ENCODE assay signal across 28 cellular contexts in genomic region chr11:1925373-1926155, GRCh38. TPM values are rescaled to one million over a fixed set of nuclear protein-coding genes. Genes with fewer than 3 reads are reported as not detected.
A peak's percentile ranks its signal among the peaks of the same experiment; 100 is the strongest.
DNase-seq lines count a peak whose midpoint lies in the region; ATAC-seq, FAIRE-seq and TF ChIP-seq lines count a peak whose summit lies in the region.
"Had no signal": no experiment of that assay in that cellular context is flagged by ENCODE, and none has a peak within 500 bp of the region (broad histone marks: within the 10 kb centered on the region; RNA-seq: fewer than 3 reads in every experiment).

No MANE protein-coding gene starts in this region.

- H3K9ac ChIP-seq in HepG2 (ENCODE audit: insufficient read depth, low read depth, low read length), result no peak overlapping the region

- intact Hi-C loops in Right ventricle myocardium inferior (cut with DNase I) (no loop called here), cardiac septum (cut with DNase I) (no loop called here), HepG2 (cut with micrococcal nuclease; ENCODE audit: unreplicated experiment) (no loop called here), gastrocnemius medialis (cut with DNase I; ENCODE audit: low total_unique reads) (no loop called here)
- intact Hi-C loops in activated CD4-positive, alpha-beta memory T cell treated with anti-CD3 and anti-CD28 coated beads for 36 hours (cut with micrococcal nuclease), result no loop called here

- POLR2A ChIA-PET in RWPE1 (lab: Yijun Ruan, JAX; ENCODE audit: low non-redundant PET), result no interaction called here
- POLR2A ChIA-PET in HepG2 (lab: Yijun Ruan, JAX), result no interaction called here
- POLR2A ChIA-PET in activated CD4-positive, alpha-beta memory T cell treated with anti-CD3 and anti-CD28 coated beads for 36 hours (lab: Charles Lee), result no interaction called here

- 47% methylated on average over 6 of the region's 23 CpGs for WGBS in HepG2 (ENCODE audit: low lambda C conversion rate)

- DNase-seq in Right ventricle myocardium inferior (ENCODE audit: missing footprints) (peak; percentile 40), cardiac septum (ENCODE audit: low spot score) (no peak), RWPE1 (ENCODE audit: low spot score) (no peak), HepG2 (ENCODE audit: low spot score) (no peak), gastrocnemius medialis (peak in 1 of 2 donors; percentile 21)
- no peak for DNase-seq in activated CD4-positive, alpha-beta memory T cell treated with anti-CD3 and anti-CD28 coated beads for 36 hours
- DNase-seq: BE2C; Calu3; CD4-positive, alpha-beta T cell; EL; H9; Karpas-422; NCI-H1417 treated with DMSO at 0.1 percent for 48 hours; NCI-H187 treated with DMSO at 0.1 percent for 48 hours; NCI-H2227 treated with DMSO at 0.1 percent for 48 hours; NCI-H510A treated with DMSO at 0.1 percent for 48 hours; NCI-H774; SIG-M5 had no signal

- H3K4me1 ChIP-seq in HepG2 (ENCODE audit: insufficient read depth, low read length) (no peaks in the 10 kb centered on the region), gastrocnemius medialis (peaks cover 23 to 48% of the 10 kb centered on the region in 2 donors)
- H3K4me1 ChIP-seq: BE2C had no signal

- H3K27me3 ChIP-seq in HepG2 (ENCODE audit: control insufficient read depth in 1 of 2, insufficient read depth in 2 of 2, low read length in 2 of 2) (peaks cover 31 to 86% of the 10 kb centered on the region in 2 experiments), gastrocnemius medialis (no peaks in the 10 kb centered on the region)
- H3K27me3 ChIP-seq: BE2C had no signal

- TF ChIP-seq CTCF in RWPE1 (conservative IDR thresholded peaks at IDR 0.05; ENCODE audit: low read depth), result no peak
- TF ChIP-seq CTCF in HepG2 (CRISPR knock-in tag; IDR thresholded peaks at IDR 0.05), result no peak
- TF ChIP-seq CTCF in gastrocnemius medialis (IDR thresholded peaks at IDR 0.05 in 4 of 5, conservative IDR thresholded peaks at IDR 0.05 in 1 of 5), result no peak

- no peak overlapping the region for H3K4me2 ChIP-seq in HepG2 (ENCODE audit: low read depth, low read length)

- no peaks in the 10 kb centered on the region for H3K79me2 ChIP-seq in HepG2 (ENCODE audit: insufficient read depth, low read length)

- H3K9me3 ChIP-seq in HepG2 (ENCODE audit: low read length), result no peaks in the 10 kb centered on the region
- no peaks in the 10 kb centered on the region for H3K9me3 ChIP-seq in gastrocnemius medialis
- H3K9me3 ChIP-seq: BE2C had no signal

- TF ChIP-seq POLR2A in HepG2 (IDR thresholded peaks at IDR 0.05; ENCODE audit: insufficient read depth in 1 of 2, low read depth in 2 of 2, low read length in 2 of 2) (no peak), gastrocnemius medialis (IDR thresholded peaks at IDR 0.05) (no peak)

- H3K36me3 Mint-ChIP-seq in activated CD4-positive, alpha-beta memory T cell treated with anti-CD3 and anti-CD28 coated beads for 36 hours, result no peaks in the 10 kb centered on the region
- H3K36me3 Mint-ChIP-seq in stimulated activated memory B cell treated with anti-CD40 and anti-IgM and Interleukin-4, amounts not matched to agents 10 μg/mL and 1 μg/mL and 100 μg/mL, for 72 hours, result no peaks in the 10 kb centered on the region
- H3K36me3 Mint-ChIP-seq: IgD-negative memory B cell had no signal

- no peaks in the 10 kb centered on the region for H3K9me3 Mint-ChIP-seq in activated CD4-positive, alpha-beta memory T cell treated with anti-CD3 and anti-CD28 coated beads for 36 hours
- no peaks in the 10 kb centered on the region for H3K9me3 Mint-ChIP-seq in stimulated activated memory B cell treated with anti-CD40 and anti-IgM and Interleukin-4, amounts not matched to agents 10 μg/mL and 1 μg/mL and 100 μg/mL, for 72 hours
- H3K9me3 Mint-ChIP-seq: CD4-positive, alpha-beta T cell; H9; IgD-negative memory B cell had no signal

- in situ Hi-C loops in HepG2 (cut with HindIII; ENCODE audit: extremely low pct_ligation_motif_present, low pct_unique_long_range_greater_than_20kb), result no loop called here
- in situ Hi-C loops in gastrocnemius medialis (cut with MboI; ENCODE audit: low sequenced_read_pairs in 4 of 4), result no loop called here

- H2AFZ ChIP-seq in HepG2 (ENCODE audit: low read length), result no peak overlapping the region

- H3K4me3 ChIP-seq in HepG2 (replicated peaks in 1 of 3; ENCODE audit: insufficient read depth in 1 of 3, low read depth in 2 of 3, low read length in 3 of 3) (no peak overlapping the region), gastrocnemius medialis (no peak overlapping the region)

- peaks cover 2% of the 10 kb centered on the region for H3K4me1 Mint-ChIP-seq in activated CD4-positive, alpha-beta memory T cell treated with anti-CD3 and anti-CD28 coated beads for 36 hours (ENCODE audit: low read depth)
- peaks cover 11% of the 10 kb centered on the region for H3K4me1 Mint-ChIP-seq in stimulated activated memory B cell treated with anti-CD40 and anti-IgM and Interleukin-4, amounts not matched to agents 10 μg/mL and 1 μg/mL and 100 μg/mL, for 72 hours

- no peak overlapping the region for H3K27ac Mint-ChIP-seq in activated CD4-positive, alpha-beta memory T cell treated with anti-CD3 and anti-CD28 coated beads for 36 hours
- H3K27ac Mint-ChIP-seq in stimulated activated memory B cell treated with anti-CD40 and anti-IgM and Interleukin-4, amounts not matched to agents 10 μg/mL and 1 μg/mL and 100 μg/mL, for 72 hours, result no peak overlapping the region
- H3K27ac Mint-ChIP-seq: CD4-positive, alpha-beta T cell; H9; IgD-negative memory B cell had no signal

- no peaks in the 10 kb centered on the region for H4K20me1 ChIP-seq in HepG2 (ENCODE audit: insufficient read depth, low read length)

- no peaks in the 10 kb centered on the region for H3K36me3 ChIP-seq in HepG2 (replicated peaks in 1 of 2; ENCODE audit: control insufficient read depth in 1 of 2, insufficient read depth in 2 of 2, low read length in 2 of 2)
- no peaks in the 10 kb centered on the region for H3K36me3 ChIP-seq in gastrocnemius medialis
- H3K36me3 ChIP-seq: BE2C had no signal

- TF ChIP-seq EP300 in HepG2 (IDR thresholded peaks at IDR 0.05; ENCODE audit: low read depth in 2 of 2, low read length in 2 of 2) (no peak), HepG2 (CRISPR knock-in tag; IDR thresholded peaks at IDR 0.05; ENCODE audit: borderline replicate concordance) (no peak)

- TF ChIP-seq RAD21 in HepG2 (CRISPR knock-in tag; IDR thresholded peaks at IDR 0.05), result no peak

- H3K27ac ChIP-seq in RWPE1, result peak overlapping the region; percentile 77
- H3K27ac ChIP-seq in HepG2 (ENCODE audit: extremely low read length, insufficient read depth, low read length), result no peak overlapping the region
- H3K27ac ChIP-seq in gastrocnemius medialis, result peak overlapping the region; percentile 29 to 99 (median 93)

- no TSS peak for BruUV-seq in HepG2 (replicated peaks; lab: Mats Ljungman, UMichigan)

- no peak overlapping the region for H3K4me3 Mint-ChIP-seq in activated CD4-positive, alpha-beta memory T cell treated with anti-CD3 and anti-CD28 coated beads for 36 hours
- H3K4me3 Mint-ChIP-seq in stimulated activated memory B cell treated with anti-CD40 and anti-IgM and Interleukin-4, amounts not matched to agents 10 μg/mL and 1 μg/mL and 100 μg/mL, for 72 hours, result no peak overlapping the region
- H3K4me3 Mint-ChIP-seq: CD4-positive, alpha-beta T cell; H9; IgD-negative memory B cell had no signal

- ATAC-seq in Right ventricle myocardium inferior (no peak), HepG2 (no peak), gastrocnemius medialis (no peak), HG03469 (IDR thresholded peaks at IDR 0.05; ENCODE audit: unreplicated experiment) (no peak)
- no peak for ATAC-seq in stimulated activated memory B cell treated with anti-CD40 and anti-IgM and Interleukin-4, amounts not matched to agents 10 μg/mL and 1 μg/mL and 100 μg/mL, for 72 hours

- H3K27me3 Mint-ChIP-seq in activated CD4-positive, alpha-beta memory T cell treated with anti-CD3 and anti-CD28 coated beads for 36 hours, result peaks cover 4% of the 10 kb centered on the region
- peaks cover 54% of the 10 kb centered on the region for H3K27me3 Mint-ChIP-seq in stimulated activated memory B cell treated with anti-CD40 and anti-IgM and Interleukin-4, amounts not matched to agents 10 μg/mL and 1 μg/mL and 100 μg/mL, for 72 hours

- no peak for FAIRE-seq in HepG2 (lab: Jason Lieb, UNC)
- FAIRE-seq: GM12891, GM18507, HTR-8/SVneo, RCC 7860 had no signal

- CTCF ChIA-PET in RWPE1 (lab: Yijun Ruan, JAX), result no interaction called here
- CTCF ChIA-PET in HepG2 (lab: Yijun Ruan, JAX; ENCODE audit: low intra/inter-chr PET ratio, low total read pairs), result no interaction called here
- CTCF ChIA-PET in activated CD4-positive, alpha-beta memory T cell treated with anti-CD3 and anti-CD28 coated beads for 36 hours (lab: Charles Lee), result no interaction called here

RNA-seq across cellular contexts. Expression of gene TNNT3, which starts 6.1 kb away (rescaled TPM):
- total RNA-seq in Right ventricle myocardium inferior, result 36.3 TPM
- total RNA-seq in cardiac septum, result 41.5 TPM
- total RNA-seq in HepG2 (2016; rRNA removed; fragmentation: Illumina TruSeq; extraction: Trizol), result not detected in 2 replicates
- total RNA-seq in HepG2 (2016; cell fraction: cytosol; rRNA removed; fragmentation: Illumina TruSeq; extraction: Trizol; ENCODE audit: low read depth), result not detected in 2 replicates
- total RNA-seq in HepG2 (2016; cell fraction: insoluble cytoplasmic fraction; rRNA removed; fragmentation: Illumina TruSeq; extraction: Trizol), result not detected in 2 replicates
- not detected in 2 replicates for total RNA-seq in HepG2 (2016; cell fraction: membrane; rRNA removed; fragmentation: Illumina TruSeq; extraction: Trizol)
- total RNA-seq in HepG2 (2016; cell fraction: nucleus; rRNA removed; fragmentation: Illumina TruSeq; extraction: Trizol), result not detected in 2 replicates
- polyA plus RNA-seq in HepG2 (2011; rRNA removed), result not detected in 2 replicates
- polyA plus RNA-seq in HepG2 (2011; cell fraction: cytosol; rRNA removed), result not detected in 2 replicates
- not detected in 2 replicates for polyA plus RNA-seq in HepG2 (2011; cell fraction: nucleus; rRNA removed)
- not detected in 2 replicates for polyA plus RNA-seq in HepG2 (2012)
- polyA plus RNA-seq in HepG2 (2016; cell fraction: cytosol; fragmentation: Illumina TruSeq; extraction: Trizol; ENCODE audit: low read depth), result not detected in 2 replicates
- not detected in 2 replicates for polyA plus RNA-seq in HepG2 (2016; cell fraction: insoluble cytoplasmic fraction; fragmentation: Illumina TruSeq; extraction: Trizol; ENCODE audit: low read depth)
- not detected in 2 replicates for polyA plus RNA-seq in HepG2 (2016; cell fraction: membrane; fragmentation: Illumina TruSeq; extraction: Trizol; ENCODE audit: low read depth)
- polyA plus RNA-seq in HepG2 (2016; cell fraction: nucleus; fragmentation: Illumina TruSeq; extraction: Trizol; ENCODE audit: insufficient read depth, low read depth), result not detected in 2 replicates
- not detected in 2 replicates for polyA minus RNA-seq in HepG2 (2011; rRNA and poly(A)+ RNA removed; ENCODE audit: low replicate concordance)
- polyA minus RNA-seq in HepG2 (2011; cell fraction: cytosol; rRNA and poly(A)+ RNA removed), result not detected in 2 replicates
- polyA minus RNA-seq in HepG2 (2011; cell fraction: nucleus; rRNA and poly(A)+ RNA removed), result not detected in 2 replicates
- 1,000 to 10,000 TPM; 1,260 to 3,441 (median 1,835) TPM for total RNA-seq in gastrocnemius medialis
- total RNA-seq in activated CD4-positive, alpha-beta memory T cell treated with anti-CD3 and anti-CD28 coated beads for 36 hours, result 1 to 10 TPM; 6.0 to 6.8 TPM
- total RNA-seq: A172, Calu3, H9, MCF 10A had no signal

RNA-seq across cellular contexts. Expression of gene MRPL23, which starts 21.6 kb away (rescaled TPM):
- 107 TPM for total RNA-seq in Right ventricle myocardium inferior
- total RNA-seq in cardiac septum, result 85.0 TPM
- 123 and 126 TPM in 2 replicates for total RNA-seq in HepG2 (2016; rRNA removed; fragmentation: Illumina TruSeq; extraction: Trizol)
- 53.4 and 58.2 TPM in 2 replicates for total RNA-seq in HepG2 (2016; cell fraction: cytosol; rRNA removed; fragmentation: Illumina TruSeq; extraction: Trizol; ENCODE audit: low read depth)
- 128 and 132 TPM in 2 replicates for total RNA-seq in HepG2 (2016; cell fraction: insoluble cytoplasmic fraction; rRNA removed; fragmentation: Illumina TruSeq; extraction: Trizol)
- 80.8 and 94.7 TPM in 2 replicates for total RNA-seq in HepG2 (2016; cell fraction: membrane; rRNA removed; fragmentation: Illumina TruSeq; extraction: Trizol)
- total RNA-seq in HepG2 (2016; cell fraction: nucleus; rRNA removed; fragmentation: Illumina TruSeq; extraction: Trizol), result 49.8 and 57.3 TPM in 2 replicates
- 63.1 and 67.8 TPM in 2 replicates for polyA plus RNA-seq in HepG2 (2011; rRNA removed)
- polyA plus RNA-seq in HepG2 (2011; cell fraction: cytosol; rRNA removed), result 127 and 181 TPM in 2 replicates
- 73.2 and 99.6 TPM in 2 replicates for polyA plus RNA-seq in HepG2 (2011; cell fraction: nucleus; rRNA removed)
- 44.3 and 57.8 TPM in 2 replicates for polyA plus RNA-seq in HepG2 (2012)
- polyA plus RNA-seq in HepG2 (2016; cell fraction: cytosol; fragmentation: Illumina TruSeq; extraction: Trizol; ENCODE audit: low read depth), result 59.4 and 69.4 TPM in 2 replicates
- 137 TPM in 2 replicates for polyA plus RNA-seq in HepG2 (2016; cell fraction: insoluble cytoplasmic fraction; fragmentation: Illumina TruSeq; extraction: Trizol; ENCODE audit: low read depth)
- polyA plus RNA-seq in HepG2 (2016; cell fraction: membrane; fragmentation: Illumina TruSeq; extraction: Trizol; ENCODE audit: low read depth), result 70.9 and 88.2 TPM in 2 replicates
- polyA plus RNA-seq in HepG2 (2016; cell fraction: nucleus; fragmentation: Illumina TruSeq; extraction: Trizol; ENCODE audit: insufficient read depth, low read depth), result 88.0 and 95.8 TPM in 2 replicates
- polyA minus RNA-seq in HepG2 (2011; rRNA and poly(A)+ RNA removed; ENCODE audit: low replicate concordance), result 35.5 and 42.4 TPM in 2 replicates
- polyA minus RNA-seq in HepG2 (2011; cell fraction: cytosol; rRNA and poly(A)+ RNA removed), result 25.7 and 31.7 TPM in 2 replicates
- polyA minus RNA-seq in HepG2 (2011; cell fraction: nucleus; rRNA and poly(A)+ RNA removed), result 29.7 and 35.8 TPM in 2 replicates
- total RNA-seq in gastrocnemius medialis, result 100 to 1,000 TPM; 128 to 243 (median 187) TPM
- 100 to 1,000 TPM; 115 to 119 TPM for total RNA-seq in activated CD4-positive, alpha-beta memory T cell treated with anti-CD3 and anti-CD28 coated beads for 36 hours

RNA-seq across cellular contexts. Expression of gene PRR33, which starts 33.9 kb away (rescaled TPM):
- 5.0 TPM for total RNA-seq in Right ventricle myocardium inferior
- 0.75 TPM for total RNA-seq in cardiac septum
- not detected in 2 replicates for total RNA-seq in HepG2 (2016; rRNA removed; fragmentation: Illumina TruSeq; extraction: Trizol)
- not detected in 2 replicates for total RNA-seq in HepG2 (2016; cell fraction: cytosol; rRNA removed; fragmentation: Illumina TruSeq; extraction: Trizol; ENCODE audit: low read depth)
- not detected in 2 replicates for total RNA-seq in HepG2 (2016; cell fraction: insoluble cytoplasmic fraction; rRNA removed; fragmentation: Illumina TruSeq; extraction: Trizol)
- total RNA-seq in HepG2 (2016; cell fraction: membrane; rRNA removed; fragmentation: Illumina TruSeq; extraction: Trizol), result not detected in 2 replicates
- total RNA-seq in HepG2 (2016; cell fraction: nucleus; rRNA removed; fragmentation: Illumina TruSeq; extraction: Trizol), result not detected in 2 replicates
- not detected in 2 replicates for polyA plus RNA-seq in HepG2 (2011; rRNA removed)
- polyA plus RNA-seq in HepG2 (2011; cell fraction: cytosol; rRNA removed), result not detected in 2 replicates
- not detected in 2 replicates for polyA plus RNA-seq in HepG2 (2011; cell fraction: nucleus; rRNA removed)
- polyA plus RNA-seq in HepG2 (2012), result 0.05 TPM in 1 of 2 replicates, not detected in the other
- not detected in 2 replicates for polyA plus RNA-seq in HepG2 (2016; cell fraction: cytosol; fragmentation: Illumina TruSeq; extraction: Trizol; ENCODE audit: low read depth)
- not detected in 2 replicates for polyA plus RNA-seq in HepG2 (2016; cell fraction: insoluble cytoplasmic fraction; fragmentation: Illumina TruSeq; extraction: Trizol; ENCODE audit: low read depth)
- not detected in 2 replicates for polyA plus RNA-seq in HepG2 (2016; cell fraction: membrane; fragmentation: Illumina TruSeq; extraction: Trizol; ENCODE audit: low read depth)
- polyA plus RNA-seq in HepG2 (2016; cell fraction: nucleus; fragmentation: Illumina TruSeq; extraction: Trizol; ENCODE audit: insufficient read depth, low read depth), result not detected in 2 replicates
- not detected in 2 replicates for polyA minus RNA-seq in HepG2 (2011; rRNA and poly(A)+ RNA removed; ENCODE audit: low replicate concordance)
- polyA minus RNA-seq in HepG2 (2011; cell fraction: cytosol; rRNA and poly(A)+ RNA removed), result not detected in 2 replicates
- polyA minus RNA-seq in HepG2 (2011; cell fraction: nucleus; rRNA and poly(A)+ RNA removed), result not detected in 2 replicates
- 1 to 10 TPM in 2 of 4 donors, under 1 TPM in 2; 0.16 to 2.3 (median 1.0) TPM for total RNA-seq in gastrocnemius medialis
- under 1 TPM in 1 of 2 experiments, not detected in 1; 0.07 TPM for total RNA-seq in activated CD4-positive, alpha-beta memory T cell treated with anti-CD3 and anti-CD28 coated beads for 36 hours
- total RNA-seq: A172; Calu3; CD4-positive, alpha-beta T cell; H9; MCF 10A; OCI-LY7 had no signal

Comparison
In these comparisons a context has a peak if more than half of its experiments do, and no peak if none do; other contexts are left out.
1. RNA of gene TNNT3, which starts 6.1 kb away (total RNA-seq): 1,260 to 3,441 TPM in gastrocnemius medialis; 41.5 TPM in cardiac septum (single experiment), 36.3 TPM in Right ventricle myocardium inferior (single experiment), 6.0 to 6.8 TPM in activated CD4-positive, alpha-beta memory T cell treated with anti-CD3 and anti-CD28 coated beads for 36 hours and not detected in HepG2; every median in the first group is over 10 times any median in the second.